Comparison of ENCODE assay signal across 2 cellular contexts in the genomic region with DNA sequence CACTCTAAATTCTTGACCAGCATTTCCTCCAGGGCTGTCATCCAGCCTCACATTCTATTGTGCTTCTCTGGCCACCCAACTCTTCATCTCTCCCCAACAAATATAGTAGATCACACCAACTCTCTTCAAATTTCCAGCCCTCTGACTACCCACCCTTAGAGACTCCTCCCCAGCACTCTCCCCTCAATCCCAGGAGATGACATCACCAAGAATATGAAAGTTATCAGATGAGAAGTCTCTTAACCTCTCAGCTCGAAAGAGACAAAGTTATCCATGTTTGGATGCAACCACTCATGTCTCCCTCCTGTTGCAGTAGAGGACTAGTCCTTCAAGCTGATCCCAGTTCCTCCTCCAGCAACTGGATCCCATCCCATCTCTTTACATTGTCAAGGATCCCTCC.
TF ChIP-seq lines count a peak whose summit lies in the region.

No MANE protein-coding gene starts in this region.

TF ChIP-seq in HepG2, 621 proteins besides CTCF, POLR2A, EP300 and RAD21:
- TF ChIP-seq EEA1 (CRISPR knock-in tag; IDR thresholded peaks at IDR 0.05; ENCODE audit: borderline replicate concordance) (no peak), ZNF75D (CRISPR knock-in tag; IDR thresholded peaks at IDR 0.05; ENCODE audit: borderline replicate concordance) (no peak), ATF7 (IDR thresholded peaks at IDR 0.05) (peak; percentile 73), ATF7 (CRISPR knock-in tag; IDR thresholded peaks at IDR 0.05) (no peak), KAT2B (IDR thresholded peaks at IDR 0.05; ENCODE audit: borderline replicate concordance, low read depth, low read length) (no peak), ZBTB4 (CRISPR knock-in tag; IDR thresholded peaks at IDR 0.05; ENCODE audit: borderline replicate concordance) (no peak)
- TF ChIP-seq, protein P1, sequence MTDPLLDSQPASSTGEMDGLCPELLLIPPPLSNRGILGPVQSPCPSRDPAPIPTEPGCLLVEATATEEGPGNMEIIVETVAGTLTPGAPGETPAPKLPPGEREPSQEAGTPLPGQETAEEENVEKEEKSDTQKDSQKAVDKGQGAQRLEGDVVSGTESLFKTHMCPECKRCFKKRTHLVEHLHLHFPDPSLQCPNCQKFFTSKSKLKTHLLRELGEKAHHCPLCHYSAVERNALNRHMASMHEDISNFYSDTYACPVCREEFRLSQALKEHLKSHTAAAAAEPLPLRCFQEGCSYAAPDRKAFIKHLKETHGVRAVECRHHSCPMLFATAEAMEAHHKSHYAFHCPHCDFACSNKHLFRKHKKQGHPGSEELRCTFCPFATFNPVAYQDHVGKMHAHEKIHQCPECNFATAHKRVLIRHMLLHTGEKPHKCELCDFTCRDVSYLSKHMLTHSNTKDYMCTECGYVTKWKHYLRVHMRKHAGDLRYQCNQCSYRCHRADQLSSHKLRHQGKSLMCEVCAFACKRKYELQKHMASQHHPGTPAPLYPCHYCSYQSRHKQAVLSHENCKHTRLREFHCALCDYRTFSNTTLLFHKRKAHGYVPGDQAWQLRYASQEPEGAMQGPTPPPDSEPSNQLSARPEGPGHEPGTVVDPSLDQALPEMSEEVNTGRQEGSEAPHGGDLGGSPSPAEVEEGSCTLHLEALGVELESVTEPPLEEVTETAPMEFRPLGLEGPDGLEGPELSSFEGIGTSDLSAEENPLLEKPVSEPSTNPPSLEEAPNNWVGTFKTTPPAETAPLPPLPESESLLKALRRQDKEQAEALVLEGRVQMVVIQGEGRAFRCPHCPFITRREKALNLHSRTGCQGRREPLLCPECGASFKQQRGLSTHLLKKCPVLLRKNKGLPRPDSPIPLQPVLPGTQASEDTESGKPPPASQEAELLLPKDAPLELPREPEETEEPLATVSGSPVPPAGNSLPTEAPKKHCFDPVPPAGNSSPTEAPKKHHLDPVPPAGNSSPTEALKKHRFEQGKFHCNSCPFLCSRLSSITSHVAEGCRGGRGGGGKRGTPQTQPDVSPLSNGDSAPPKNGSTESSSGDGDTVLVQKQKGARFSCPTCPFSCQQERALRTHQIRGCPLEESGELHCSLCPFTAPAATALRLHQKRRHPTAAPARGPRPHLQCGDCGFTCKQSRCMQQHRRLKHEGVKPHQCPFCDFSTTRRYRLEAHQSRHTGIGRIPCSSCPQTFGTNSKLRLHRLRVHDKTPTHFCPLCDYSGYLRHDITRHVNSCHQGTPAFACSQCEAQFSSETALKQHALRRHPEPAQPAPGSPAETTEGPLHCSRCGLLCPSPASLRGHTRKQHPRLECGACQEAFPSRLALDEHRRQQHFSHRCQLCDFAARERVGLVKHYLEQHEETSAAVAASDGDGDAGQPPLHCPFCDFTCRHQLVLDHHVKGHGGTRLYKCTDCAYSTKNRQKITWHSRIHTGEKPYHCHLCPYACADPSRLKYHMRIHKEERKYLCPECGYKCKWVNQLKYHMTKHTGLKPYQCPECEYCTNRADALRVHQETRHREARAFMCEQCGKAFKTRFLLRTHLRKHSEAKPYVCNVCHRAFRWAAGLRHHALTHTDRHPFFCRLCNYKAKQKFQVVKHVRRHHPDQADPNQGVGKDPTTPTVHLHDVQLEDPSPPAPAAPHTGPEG (CRISPR knock-in tag; IDR thresholded peaks at IDR 0.05): no peak

TF ChIP-seq in HEK293, 187 proteins besides CTCF, POLR2A, EP300 and RAD21:
- no peak for TF ChIP-seq ZNF768 (tag by site-specific recombination; IDR thresholded peaks at IDR 0.05)
- TF ChIP-seq, protein P2, sequence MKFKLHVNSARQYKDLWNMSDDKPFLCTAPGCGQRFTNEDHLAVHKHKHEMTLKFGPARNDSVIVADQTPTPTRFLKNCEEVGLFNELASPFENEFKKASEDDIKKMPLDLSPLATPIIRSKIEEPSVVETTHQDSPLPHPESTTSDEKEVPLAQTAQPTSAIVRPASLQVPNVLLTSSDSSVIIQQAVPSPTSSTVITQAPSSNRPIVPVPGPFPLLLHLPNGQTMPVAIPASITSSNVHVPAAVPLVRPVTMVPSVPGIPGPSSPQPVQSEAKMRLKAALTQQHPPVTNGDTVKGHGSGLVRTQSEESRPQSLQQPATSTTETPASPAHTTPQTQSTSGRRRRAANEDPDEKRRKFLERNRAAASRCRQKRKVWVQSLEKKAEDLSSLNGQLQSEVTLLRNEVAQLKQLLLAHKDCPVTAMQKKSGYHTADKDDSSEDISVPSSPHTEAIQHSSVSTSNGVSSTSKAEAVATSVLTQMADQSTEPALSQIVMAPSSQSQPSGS (tag by site-specific recombination; IDR thresholded peaks at IDR 0.05; ENCODE audit: low read depth): peak; percentile 32; the same call in 1 of the 2 replicates
- TF ChIP-seq ZNF561 (tag by site-specific recombination; IDR thresholded peaks at IDR 0.05; ENCODE audit: borderline replicate concordance): no peak
- TF ChIP-seq ZNF366 (tag by site-specific recombination; conservative IDR thresholded peaks at IDR 0.05): no peak
- TF ChIP-seq, protein P3, sequence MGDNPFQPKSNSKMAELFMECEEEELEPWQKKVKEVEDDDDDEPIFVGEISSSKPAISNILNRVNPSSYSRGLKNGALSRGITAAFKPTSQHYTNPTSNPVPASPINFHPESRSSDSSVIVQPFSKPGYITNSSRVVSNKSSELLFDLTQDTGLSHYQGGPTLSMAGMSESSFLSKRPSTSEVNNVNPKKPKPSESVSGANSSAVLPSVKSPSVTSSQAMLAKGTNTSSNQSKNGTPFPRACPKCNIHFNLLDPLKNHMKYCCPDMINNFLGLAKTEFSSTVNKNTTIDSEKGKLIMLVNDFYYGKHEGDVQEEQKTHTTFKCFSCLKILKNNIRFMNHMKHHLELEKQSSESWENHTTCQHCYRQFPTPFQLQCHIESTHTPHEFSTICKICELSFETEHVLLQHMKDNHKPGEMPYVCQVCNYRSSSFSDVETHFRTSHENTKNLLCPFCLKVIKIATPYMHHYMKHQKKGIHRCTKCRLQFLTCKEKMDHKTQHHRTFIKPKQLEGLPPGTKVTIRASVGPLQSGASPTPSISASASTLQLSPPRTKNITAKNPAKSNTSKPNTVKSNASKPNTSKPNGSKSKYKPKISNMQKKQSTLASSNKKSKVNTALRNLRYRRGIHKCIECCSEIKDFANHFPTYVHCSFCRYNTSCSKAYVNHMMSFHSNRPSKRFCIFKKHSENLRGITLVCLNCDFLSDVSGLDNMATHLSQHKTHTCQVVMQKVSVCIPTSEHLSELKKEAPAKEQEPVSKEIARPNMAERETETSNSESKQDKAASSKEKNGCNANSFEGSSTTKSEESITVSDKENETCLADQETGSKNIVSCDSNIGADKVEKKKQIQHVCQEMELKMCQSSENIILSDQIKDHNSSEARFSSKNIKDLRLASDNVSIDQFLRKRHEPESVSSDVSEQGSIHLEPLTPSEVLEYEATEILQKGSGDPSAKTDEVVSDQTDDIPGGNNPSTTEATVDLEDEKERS (tag by site-specific recombination; IDR thresholded peaks at IDR 0.05): no peak
